15 cellular contexts compared by ENCODE assay signal in the genomic region with DNA sequence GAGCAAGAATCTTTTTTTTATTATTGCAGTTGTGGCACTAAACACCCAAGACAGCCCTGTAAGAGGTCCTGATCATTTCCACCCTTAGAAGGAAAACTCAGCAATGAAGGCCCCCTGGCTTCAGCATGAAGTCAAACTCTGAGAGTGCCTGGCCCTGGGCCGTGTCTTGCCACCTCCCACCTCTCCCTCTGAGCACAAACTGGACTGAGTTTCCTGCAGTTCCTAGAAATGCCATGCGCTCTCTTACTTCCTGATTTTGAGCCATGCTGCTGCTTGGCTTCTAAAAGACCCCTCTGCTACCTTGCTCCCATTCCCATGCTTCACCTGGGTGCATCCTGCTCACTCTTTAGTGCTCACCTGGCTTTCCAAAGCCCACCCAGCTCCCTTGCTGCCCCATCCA.
DNase-seq lines count a peak whose midpoint lies in the region; ATAC-seq and TF ChIP-seq lines count a peak whose summit lies in the region.
"Had no signal": no experiment of that assay in that cellular context is flagged by ENCODE, and none has a peak within 500 bp of the region (broad histone marks: within the 10 kb centered on the region; RNA-seq: fewer than 3 reads in every experiment).

No MANE protein-coding gene starts in this region.

- 0 out of 2 replicates have a peak, but pooled peaks cover 3% of the 10 kb centered on the region for H3K9me3 Mint-ChIP-seq in WTC11
- no peaks in the 10 kb centered on the region for H3K9me3 Mint-ChIP-seq in memory B cell
- H3K9me3 Mint-ChIP-seq: immature natural killer cell; stimulated activated memory B cell treated with anti-CD40 and anti-IgM and Interleukin-4, amounts not matched to agents 10 μg/mL and 1 μg/mL and 100 μg/mL, for 72 hours had no signal

- H3K4ac ChIP-seq in IMR-90 (ENCODE audit: low read depth, low read length): 0 out of 2 replicates have a peak overlapping the region, but pooled peaks have one; percentile 26

- H3K4me2 ChIP-seq in IMR-90 (ENCODE audit: low read depth, low read length): no peak overlapping the region
- H3K4me2 ChIP-seq: KMS-11, SK-N-SH had no signal

- POLR2A ChIA-PET in IMR-90 (lab: Charles Lee; ENCODE audit: unreplicated experiment) (no interaction called here), WTC11 (lab: Charles Lee) (no interaction called here)

- no peak overlapping the region for H3K23ac ChIP-seq in IMR-90 (ENCODE audit: low read depth, low read length)

- H4K5ac ChIP-seq in IMR-90 (ENCODE audit: low read depth, low read length): no peak overlapping the region

- BruUV-seq in IMR-90 (replicated peaks; lab: Mats Ljungman, UMichigan): no TSS peak

- H3K27ac Mint-ChIP-seq in WTC11 (peak overlapping the region; percentile 97), memory B cell (peak overlapping the region; percentile 24)
- H3K27ac Mint-ChIP-seq: immature natural killer cell had no signal

- 0 out of 2 replicates have a peak, but pooled peaks cover 3% of the 10 kb centered on the region for H3K9me1 ChIP-seq in IMR-90 (ENCODE audit: insufficient read depth, low read length)

- 100% methylated on average over 1 of the region's 2 CpGs; no CpG with 5 or more reads in 1 of the 2 experiments for WGBS in IMR-90 (ENCODE audit: extremely low coverage in 2 of 2, insufficient read length in 1 of 2), 2 experiments

- H3K56ac ChIP-seq in IMR-90 (ENCODE audit: extremely low read depth, insufficient read depth, low read length): no peak overlapping the region

- no peak for TF ChIP-seq POLR2A in IMR-90 (IDR thresholded peaks at IDR 0.05; ENCODE audit: low read depth, low read length)

- no peak overlapping the region; the same call in 1 of the 2 replicates for H2AK5ac ChIP-seq in IMR-90 (ENCODE audit: low read depth, low read length)

- H3K79me1 ChIP-seq in IMR-90 (ENCODE audit: low read depth in 1 of 2, low read length in 2 of 2): no peaks in the 10 kb centered on the region

- H4K91ac ChIP-seq in IMR-90 (ENCODE audit: insufficient read depth, low read depth, low read length): no peak overlapping the region

- no peaks in the 10 kb centered on the region for H3K27me3 ChIP-seq in IMR-90 (ENCODE audit: control insufficient read depth, insufficient read depth, low read length)
- H3K27me3 ChIP-seq: pancreas had no signal

- H2BK15ac ChIP-seq in IMR-90 (ENCODE audit: low read depth, low read length): 0 out of 3 replicates have a peak overlapping the region, but pooled peaks have one; percentile 52

- H3K9me3 ChIP-seq in IMR-90 (ENCODE audit: control insufficient read depth, insufficient read depth, low read length): no peaks in the 10 kb centered on the region
- H3K9me3 ChIP-seq: pancreas, SK-N-SH had no signal

- DNase-seq in CD1c-positive myeloid dendritic cell (ENCODE audit: extremely low spot score) (peak; percentile 66), IMR-90 (no peak), WTC11 (ENCODE audit: low spot score) (no peak), memory B cell (ENCODE audit: low spot score in 2 of 2) (no peak), D341Med (ENCODE audit: low spot score) (no peak), NOMO-1 (lab: John Stamatoyannopoulos, UW; ENCODE audit: unreplicated experiment in 2 of 2) (no peak), cortex of kidney (lab: John Stamatoyannopoulos, UW) (no peak)
- DNase-seq: immature natural killer cell, pancreas, SK-N-SH had no signal

- no peak overlapping the region for H4K8ac ChIP-seq in IMR-90 (ENCODE audit: low read depth in 2 of 2, low read length in 2 of 2)

- no peaks in the 10 kb centered on the region for H3K36me3 ChIP-seq in IMR-90 (ENCODE audit: control insufficient read depth, insufficient read depth, low read length)
- H3K36me3 ChIP-seq: pancreas had no signal

- no peak for TF ChIP-seq RAD21 in IMR-90 (IDR thresholded peaks at IDR 0.05; ENCODE audit: low read length)

- H3K27me3 Mint-ChIP-seq in WTC11 (ENCODE audit: low read depth): no peaks in the 10 kb centered on the region
- no peaks in the 10 kb centered on the region for H3K27me3 Mint-ChIP-seq in memory B cell
- H3K27me3 Mint-ChIP-seq: stimulated activated memory B cell treated with anti-CD40 and anti-IgM and Interleukin-4, amounts not matched to agents 10 μg/mL and 1 μg/mL and 100 μg/mL, for 72 hours had no signal

- no peaks in the 10 kb centered on the region for H4K20me1 ChIP-seq in IMR-90 (ENCODE audit: insufficient read depth, low read length)

- no peak overlapping the region for H2BK5ac ChIP-seq in IMR-90 (ENCODE audit: low read depth, low read length, poor library complexity, severe bottlenecking)

- H3K4me1 ChIP-seq in IMR-90 (ENCODE audit: control insufficient read depth, insufficient read depth, low read length): peaks cover 6% of the 10 kb centered on the region; the same call in 1 of the 2 replicates
- H3K4me1 ChIP-seq: pancreas had no signal

- H2BK120ac ChIP-seq in IMR-90 (ENCODE audit: low read depth, low read length): peak overlapping the region; percentile 60

- H3K18ac ChIP-seq in IMR-90 (ENCODE audit: low read depth, low read length): no peak overlapping the region; the same call in 1 of the 2 replicates

- no peak overlapping the region for H3K9ac ChIP-seq in IMR-90 (ENCODE audit: low read depth, low read length)
- H3K9ac ChIP-seq: KMS-11, SK-N-SH had no signal

- intact Hi-C loops in IMR-90 (cut with micrococcal nuclease): no loop called here

- H3K27ac ChIP-seq in IMR-90 (ENCODE audit: insufficient read depth, low read length): no peak overlapping the region
- H3K27ac ChIP-seq: KMS-11, pancreas, VCaP had no signal

- in situ Hi-C loops in IMR-90 (cut with MboI; ENCODE audit: low sequenced_read_pairs): no loop called here

- H2AFZ ChIP-seq in IMR-90 (replicated peaks; ENCODE audit: low read length, poor library complexity): peak overlapping the region; percentile 27

- H2BK20ac ChIP-seq in IMR-90 (ENCODE audit: low read depth, low read length): peak overlapping the region; percentile 37; the same call in 1 of the 2 replicates

- H3K36me3 Mint-ChIP-seq in WTC11 (no peaks in the 10 kb centered on the region), memory B cell (no peaks in the 10 kb centered on the region)
- H3K36me3 Mint-ChIP-seq: stimulated activated memory B cell treated with anti-CD40 and anti-IgM and Interleukin-4, amounts not matched to agents 10 μg/mL and 1 μg/mL and 100 μg/mL, for 72 hours had no signal

- TF ChIP-seq CTCF in IMR-90 (conservative IDR thresholded peaks at IDR 0.05; ENCODE audit: low read depth, low read length) (no peak), WTC11 (IDR thresholded peaks at IDR 0.05) (no peak)

- H3K4me1 Mint-ChIP-seq in WTC11: peaks cover 38% of the 10 kb centered on the region
- peaks cover 5% of the 10 kb centered on the region for H3K4me1 Mint-ChIP-seq in memory B cell
- H3K4me1 Mint-ChIP-seq: immature natural killer cell had no signal

- dilution Hi-C loops in IMR-90 (cut with HindIII; ENCODE audit: low sequenced_read_pairs, unreplicated experiment): no loop called here

- no peak overlapping the region for H3K4me3 Mint-ChIP-seq in WTC11
- H3K4me3 Mint-ChIP-seq in memory B cell: no peak overlapping the region
- H3K4me3 Mint-ChIP-seq: immature natural killer cell; stimulated activated memory B cell treated with anti-CD40 and anti-IgM and Interleukin-4, amounts not matched to agents 10 μg/mL and 1 μg/mL and 100 μg/mL, for 72 hours had no signal

- H3K4me3 ChIP-seq in IMR-90 (ENCODE audit: insufficient read depth, low read depth, low read length): no peak overlapping the region
- H3K4me3 ChIP-seq: pancreas, skin epidermis had no signal

- no peak overlapping the region for H2AK9ac ChIP-seq in IMR-90 (replicated peaks; ENCODE audit: low read depth, low read length, poor library complexity)

- H3K14ac ChIP-seq in IMR-90 (replicated peaks; ENCODE audit: low read depth, low read length): no peak overlapping the region

- ATAC-seq in IMR-90 (ENCODE audit: low read depth): no peak
- ATAC-seq in WTC11: no peak
- no peak for ATAC-seq in memory B cell (ENCODE audit: low read depth)
- ATAC-seq in HG03175 (IDR thresholded peaks at IDR 0.05; ENCODE audit: unreplicated experiment): no peak
- ATAC-seq: stimulated activated memory B cell treated with anti-CD40 and anti-IgM and Interleukin-4, amounts not matched to agents 10 μg/mL and 1 μg/mL and 100 μg/mL, for 72 hours had no signal

- CTCF ChIA-PET in IMR-90 (lab: Yijun Ruan, JAX): interaction anchor here (1.2 kb wide), 1 partner anchor 48 kb away, joined by 3 read pairs; no protein-coding TSS in a partner anchor
- CTCF ChIA-PET in WTC11 (lab: Charles Lee): interaction anchor here (1.0 to 2.9 kb wide), 2 partner anchors 48 to 70 kb away, joined by 3 to 15 read pairs; no protein-coding TSS in a partner anchor

TF ChIP-seq in IMR-90, 13 proteins besides CTCF, POLR2A, EP300 and RAD21 (continues in another document):
- TF ChIP-seq USF2 (IDR thresholded peaks at IDR 0.05; ENCODE audit: low read depth, low read length) (no peak), RCOR1 (IDR thresholded peaks at IDR 0.05; ENCODE audit: insufficient replicate concordance, low read length) (no peak)

TF ChIP-seq in WTC11, 78 proteins besides CTCF, POLR2A, EP300 and RAD21 (continues in another document):
- no peak for TF ChIP-seq SOX15 (CRISPR knock-in tag; IDR thresholded peaks at IDR 0.05)
- no peak for TF ChIP-seq ZNF121 (CRISPR knock-in tag; IDR thresholded peaks at IDR 0.05)
- TF ChIP-seq JAZF1 (CRISPR knock-in tag; IDR thresholded peaks at IDR 0.05): no peak
- TF ChIP-seq TCF7 (CRISPR knock-in tag; IDR thresholded peaks at IDR 0.05; ENCODE audit: low read depth): no peak
- no peak for TF ChIP-seq ATF6 (CRISPR knock-in tag; IDR thresholded peaks at IDR 0.05)
